ENCODE assay signal across 14 cellular contexts in genomic region chr17:59725691-59726090, GRCh38. TPM values are rescaled to one million over a fixed set of nuclear protein-coding genes. Genes with fewer than 3 reads are reported as not detected.
DNase-seq lines count a peak whose midpoint lies in the region; ATAC-seq, FAIRE-seq and TF ChIP-seq lines count a peak whose summit lies in the region.
"Had no signal": no experiment of that assay in that cellular context is flagged by ENCODE, and none has a peak within 500 bp of the region (broad histone marks: within the 10 kb centered on the region; RNA-seq: fewer than 3 reads in every experiment).

No MANE protein-coding gene starts in this region.

- H3K36me3 ChIP-seq in suprapubic skin = no peaks in the 10 kb centered on the region
- H3K36me3 ChIP-seq: Peyer's patch had no signal

- H3K27me3 ChIP-seq in HL-60 (ENCODE audit: insufficient read depth, poor library complexity, severe bottlenecking) = no peaks in the 10 kb centered on the region
- H3K27me3 ChIP-seq in suprapubic skin = no peaks in the 10 kb centered on the region
- H3K27me3 ChIP-seq: Peyer's patch had no signal

- ATAC-seq in GM18520 (IDR thresholded peaks at IDR 0.05; ENCODE audit: unreplicated experiment) (no peak), HG03139 (IDR thresholded peaks at IDR 0.05; ENCODE audit: unreplicated experiment) (no peak)

- H3K27ac ChIP-seq in HL-60 (replicated peaks) = peak overlapping the region; percentile 46
- H3K27ac ChIP-seq in suprapubic skin = peak overlapping the region; percentile 60

- no peak for TF ChIP-seq EP300 in suprapubic skin (IDR thresholded peaks at IDR 0.05)

- no peak for FAIRE-seq in HTR-8/SVneo (lab: Jason Lieb, UNC)
- FAIRE-seq: GM18507 had no signal

- TF ChIP-seq CTCF in HL-60 (IDR thresholded peaks at IDR 0.05; ENCODE audit: insufficient read depth, low read length) (no peak), suprapubic skin (IDR thresholded peaks at IDR 0.05) (no peak)

- no peaks in the 10 kb centered on the region for H3K9me3 ChIP-seq in suprapubic skin
- H3K9me3 ChIP-seq: Peyer's patch had no signal

- TF ChIP-seq POLR2A in suprapubic skin (IDR thresholded peaks at IDR 0.05) = no peak

- DNase-seq in HL-60 (ENCODE audit: low read depth in 1 of 2, low spot score in 1 of 2) (peak; percentile 14 to 72), amniotic epithelial cell (ENCODE audit: low read depth) (peak; percentile 33), iris pigment epithelial cell (ENCODE audit: low read depth) (peak; percentile 45), suprapubic skin (ENCODE audit: low spot score in 2 of 2) (no peak), NCI-H82 (lab: John Stamatoyannopoulos, UW) (no peak), HTR-8/SVneo (ENCODE audit: insufficient read length, low spot score) (no peak)
- DNase-seq: activated T-cell treated with anti-CD3 and anti-CD28 coated beads, Interleukin-2, amount 50 U/mL, for 24 hours; DMS 273 treated with DMSO at 0.1 percent for 48 hours; glutamatergic neuron; Peyer's patch; stimulated activated naive CD4-positive, alpha-beta T cell treated with Interleukin-2 at 50 U/mL for 16 hours had no signal

- WGBS in suprapubic skin = 41% methylated on average over 2 of the region's 2 CpGs

- H3K4me3 ChIP-seq in HL-60 (replicated peaks; ENCODE audit: insufficient read depth, low read length) (no peak overlapping the region), suprapubic skin (no peak overlapping the region)
- H3K4me3 ChIP-seq: Peyer's patch had no signal

- H3K4me1 ChIP-seq in suprapubic skin = peaks cover 23% of the 10 kb centered on the region

RNA-seq across cellular contexts. Expression of gene VMP1, which starts 18.2 kb away (rescaled TPM):
- total RNA-seq in suprapubic skin = 100 to 1,000 TPM in 1 of 4 donors, 10 to 100 TPM in 3; 48.3 to 108 (median 72.4) TPM

RNA-seq across cellular contexts. Expression of gene PTRH2, which starts 18.5 kb away (rescaled TPM):
- 10 to 100 TPM; 21.9 to 29.0 (median 22.0) TPM for total RNA-seq in suprapubic skin

Comparison
In these comparisons a context has a peak if more than half of its experiments do, and no peak if none do; other contexts are left out.
1. DNase-seq: peak in HL-60 (2 of 2), amniotic epithelial cell (single experiment) and iris pigment epithelial cell (single experiment); none in suprapubic skin (0 of 2), NCI-H82 (single experiment) and HTR-8/SVneo (single experiment).